8 cellular contexts compared by ENCODE assay signal in the genomic region with DNA sequence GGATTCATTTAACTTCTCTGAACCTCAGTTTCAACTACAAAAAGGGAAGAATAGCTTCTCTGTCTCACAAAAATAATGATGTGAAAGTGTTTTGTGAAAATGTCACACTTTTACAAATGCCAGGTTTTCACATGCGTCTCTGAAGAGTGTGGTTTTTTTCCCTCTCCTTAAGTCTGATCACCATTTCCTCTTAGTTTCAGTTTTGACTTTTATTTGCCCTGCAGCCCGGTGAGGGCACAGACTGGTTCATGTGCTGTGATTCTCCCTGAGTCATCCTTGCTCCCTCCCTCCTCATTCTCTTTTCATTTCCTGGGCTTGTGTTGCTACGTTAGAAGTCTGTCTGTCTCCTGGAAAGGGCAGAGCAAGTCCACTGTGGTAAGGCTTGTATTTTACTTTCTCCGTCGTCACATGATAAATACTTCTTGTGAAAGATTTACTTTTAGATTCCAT.
DNase-seq lines count a peak whose midpoint lies in the region; ATAC-seq, FAIRE-seq and TF ChIP-seq lines count a peak whose summit lies in the region.

No MANE protein-coding gene starts in this region.

- peak; percentile 79 for DNase-seq in AG04449 (ENCODE audit: low read depth, low spot score)
- peak; percentile 93 for DNase-seq in SIG-M5 treated with dmso at 0.1 percent for 504 hours (lab: John Stamatoyannopoulos, UW; ENCODE audit: unreplicated experiment)
- peak in 2 of 4 experiments; percentile 26 to 33 for DNase-seq in K562 (ENCODE audit: extremely low read depth in 1 of 4, low spot score in 3 of 4)
- DNase-seq in small intestine: peak; percentile 86
- DNase-seq in DMS114 treated with DMSO at 0.1 percent for 48 hours (lab: John Stamatoyannopoulos, UW; ENCODE audit: unreplicated experiment): no peak

- POLR2A ChIA-PET in AG04449 (lab: Yijun Ruan, JAX): no interaction called here
- POLR2A ChIA-PET in K562 (lab: Yijun Ruan, JAX): interaction anchor here (2.0 to 2.1 kb wide), 2 partner anchors 10 to 34 kb away, joined by 4 to 7 read pairs; no protein-coding TSS in a partner anchor

- intact Hi-C loops in K562 (cut with micrococcal nuclease): no loop called here

- FAIRE-seq in K562 (lab: Jason Lieb, UNC) (peak; percentile 74), small intestine (lab: Jason Lieb, UNC) (no peak)

- H3K9me3 ChIP-seq in K562 (replicated peaks; ENCODE audit: control insufficient read depth, insufficient read depth, low read depth, low read length) (no peaks in the 10 kb centered on the region), iPS-20b (ENCODE audit: insufficient read depth, low read depth, low read length) (no peaks in the 10 kb centered on the region), small intestine (ENCODE audit: control insufficient read depth, low read depth) (no peaks in the 10 kb centered on the region)

- no peaks in the 10 kb centered on the region for H3K9me1 ChIP-seq in K562 (ENCODE audit: control insufficient read depth, insufficient read depth, low read length)

- no peak for TF ChIP-seq CTCF in AG04449 (IDR thresholded peaks at IDR 0.05; ENCODE audit: insufficient read depth, low read length, missing control alignments)
- TF ChIP-seq CTCF in K562 (IDR thresholded peaks at IDR 0.05 in 2 of 3, conservative IDR thresholded peaks at IDR 0.05 in 1 of 3; ENCODE audit: insufficient read depth in 2 of 3, low read depth in 1 of 3, low read length in 3 of 3): no peak

- H3K27me3 ChIP-seq in K562 (ENCODE audit: control insufficient read depth in 2 of 2, insufficient read depth in 2 of 2, low read length in 2 of 2): no peaks in the 10 kb centered on the region
- H3K27me3 ChIP-seq in iPS-20b (ENCODE audit: insufficient read depth, low read length): no peaks in the 10 kb centered on the region
- H3K27me3 ChIP-seq in small intestine (ENCODE audit: control insufficient read depth in 2 of 2, insufficient read depth in 2 of 2, low read length in 2 of 2): no peaks in the 10 kb centered on the region

- no peaks in the 10 kb centered on the region for H3K79me2 ChIP-seq in K562 (ENCODE audit: control insufficient read depth, insufficient read depth, low read length)

- TF ChIP-seq POLR2A in K562 (conservative IDR thresholded peaks at IDR 0.05): no peak

- H3K27ac ChIP-seq in K562 (ENCODE audit: extremely low read depth, low read depth, low read length) (peak overlapping the region; percentile 35; the same call in 2 of the 3 replicates), iPS-20b (ENCODE audit: low read length) (no peak overlapping the region), small intestine (ENCODE audit: low read depth in 1 of 2, low read length in 1 of 2) (peak overlapping the region; percentile 48 to 52)

- TF ChIP-seq RAD21 in K562 (CRISPR knock-in tag; conservative IDR thresholded peaks at IDR 0.05 in 1 of 2, IDR thresholded peaks at IDR 0.05 in 1 of 2): no peak

- H2AFZ ChIP-seq in K562 (ENCODE audit: low read depth, low read length): no peak overlapping the region

- no peaks in the 10 kb centered on the region for H4K20me1 ChIP-seq in K562 (replicated peaks; ENCODE audit: control insufficient read depth, insufficient read depth, low read length)

- no peak for TF ChIP-seq EP300 in K562 (IDR thresholded peaks at IDR 0.05; ENCODE audit: low read length)

- H3K4me1 ChIP-seq in K562 (replicated peaks in 1 of 2; ENCODE audit: control insufficient read depth in 2 of 2, insufficient read depth in 2 of 2, low read length in 2 of 2): 0 out of 5 replicates have a peak, but pooled peaks cover 0 to 3% of the 10 kb centered on the region in 2 experiments
- H3K4me1 ChIP-seq in iPS-20b (ENCODE audit: insufficient read depth, low read length): peaks cover 4% of the 10 kb centered on the region; the same call in 1 of the 2 replicates
- peaks cover 0 to 3% of the 10 kb centered on the region in 2 donors for H3K4me1 ChIP-seq in small intestine (ENCODE audit: control insufficient read depth in 2 of 2, insufficient read depth in 1 of 2, low read depth in 1 of 2, low read length in 1 of 2)

- in situ Hi-C loops in K562 (cut with MboI): no loop called here

- H3K4me2 ChIP-seq in K562 (ENCODE audit: insufficient read depth, low read length): no peak overlapping the region

- no peak overlapping the region for H3K9ac ChIP-seq in K562 (ENCODE audit: insufficient read depth in 1 of 2, low read depth in 2 of 2, low read length in 2 of 2)
- H3K9ac ChIP-seq in iPS-20b (ENCODE audit: low read depth, low read length): peak overlapping the region; percentile 48; the same call in 1 of the 2 replicates

- peak overlapping the region; percentile 52 for H3K4me3 ChIP-seq in AG04449 (ENCODE audit: low read depth, low read length)
- no peak overlapping the region for H3K4me3 ChIP-seq in K562
- no peak overlapping the region for H3K4me3 ChIP-seq in iPS-20b (ENCODE audit: low read length)
- H3K4me3 ChIP-seq in small intestine (ENCODE audit: low read depth in 1 of 2, low read length in 2 of 2): no peak overlapping the region

- H3K36me3 ChIP-seq in K562 (ENCODE audit: control insufficient read depth, insufficient read depth, low read length): peaks cover 44% of the 10 kb centered on the region; the same call in 2 of the 3 replicates
- H3K36me3 ChIP-seq in iPS-20b (ENCODE audit: insufficient read depth, low read depth, low read length): peaks cover 17% of the 10 kb centered on the region; the same call in 1 of the 2 replicates
- peaks cover 0 to 5% of the 10 kb centered on the region in 2 donors for H3K36me3 ChIP-seq in small intestine (ENCODE audit: control insufficient read depth in 2 of 2, insufficient read depth in 2 of 2, low read length in 2 of 2)

- WGBS in K562 (ENCODE audit: insufficient coverage, low coverage, missing lambda C conversion rate): 40% methylated on average over 5 of the region's 5 CpGs
- WGBS in small intestine, 3 donors: 8 to 13% (median 9%) methylated on average over 5 of the region's 5 CpGs

- CTCF ChIA-PET in AG04449 (lab: Yijun Ruan, JAX): interaction anchor here (1.4 to 1.6 kb wide), 2 partner anchors 21 to 124 kb away, joined by 3 to 4 read pairs; no protein-coding TSS in a partner anchor
- CTCF ChIA-PET in K562 (lab: Yijun Ruan, JAX; ENCODE audit: low intra/inter-chr PET ratio): no interaction called here

- no TSS peak for BruUV-seq in K562 (replicated peaks; lab: Mats Ljungman, UMichigan)

- ATAC-seq in GM18873 (IDR thresholded peaks at IDR 0.05; ENCODE audit: low FRiP score, unreplicated experiment) (peak; percentile 64), HG03354 (IDR thresholded peaks at IDR 0.05; ENCODE audit: poor library complexity, severe bottlenecking, unreplicated experiment) (peak; percentile 83), K562 (peak; percentile 83)

TF ChIP-seq in K562, 482 proteins besides CTCF, POLR2A, EP300 and RAD21 (continues in another document):
- no peak for TF ChIP-seq MYBL2 (IDR thresholded peaks at IDR 0.05; ENCODE audit: low read depth)
- no peak for TF ChIP-seq MYBL2 (CRISPR knock-in tag; IDR thresholded peaks at IDR 0.05; ENCODE audit: borderline replicate concordance)
- peak; percentile 68 for TF ChIP-seq C11orf30 (IDR thresholded peaks at IDR 0.05; ENCODE audit: low read depth)
- 0 out of 2 replicates have a peak, but pooled peaks have one; percentile 18 for TF ChIP-seq MAFF (IDR thresholded peaks at IDR 0.05; ENCODE audit: low read length)
- peak; percentile 46 for TF ChIP-seq ZNF316 (IDR thresholded peaks at IDR 0.05)
- TF ChIP-seq SIRT6 (IDR thresholded peaks at IDR 0.05; ENCODE audit: low read depth, low read length): no peak
- TF ChIP-seq BACH1 (tag; IDR thresholded peaks at IDR 0.05): no peak
- TF ChIP-seq ZNF41 (CRISPR knock-in tag; conservative IDR thresholded peaks at IDR 0.05): 0 out of 2 replicates have a peak, but pooled peaks have one; percentile 17
- TF ChIP-seq ZNF444 (CRISPR knock-in tag; IDR thresholded peaks at IDR 0.05): no peak
- no peak for TF ChIP-seq MYNN (IDR thresholded peaks at IDR 0.05)
- no peak for TF ChIP-seq MYNN (CRISPR knock-in tag; IDR thresholded peaks at IDR 0.05)
- TF ChIP-seq JUND (IDR thresholded peaks at IDR 0.05; ENCODE audit: borderline replicate concordance, low read depth, low read length): no peak
- peak; percentile 28; the same call in 1 of the 3 replicates for TF ChIP-seq JUND (tag; IDR thresholded peaks at IDR 0.05; ENCODE audit: borderline replicate concordance, low read depth, low read length)
- TF ChIP-seq, protein P1, sequence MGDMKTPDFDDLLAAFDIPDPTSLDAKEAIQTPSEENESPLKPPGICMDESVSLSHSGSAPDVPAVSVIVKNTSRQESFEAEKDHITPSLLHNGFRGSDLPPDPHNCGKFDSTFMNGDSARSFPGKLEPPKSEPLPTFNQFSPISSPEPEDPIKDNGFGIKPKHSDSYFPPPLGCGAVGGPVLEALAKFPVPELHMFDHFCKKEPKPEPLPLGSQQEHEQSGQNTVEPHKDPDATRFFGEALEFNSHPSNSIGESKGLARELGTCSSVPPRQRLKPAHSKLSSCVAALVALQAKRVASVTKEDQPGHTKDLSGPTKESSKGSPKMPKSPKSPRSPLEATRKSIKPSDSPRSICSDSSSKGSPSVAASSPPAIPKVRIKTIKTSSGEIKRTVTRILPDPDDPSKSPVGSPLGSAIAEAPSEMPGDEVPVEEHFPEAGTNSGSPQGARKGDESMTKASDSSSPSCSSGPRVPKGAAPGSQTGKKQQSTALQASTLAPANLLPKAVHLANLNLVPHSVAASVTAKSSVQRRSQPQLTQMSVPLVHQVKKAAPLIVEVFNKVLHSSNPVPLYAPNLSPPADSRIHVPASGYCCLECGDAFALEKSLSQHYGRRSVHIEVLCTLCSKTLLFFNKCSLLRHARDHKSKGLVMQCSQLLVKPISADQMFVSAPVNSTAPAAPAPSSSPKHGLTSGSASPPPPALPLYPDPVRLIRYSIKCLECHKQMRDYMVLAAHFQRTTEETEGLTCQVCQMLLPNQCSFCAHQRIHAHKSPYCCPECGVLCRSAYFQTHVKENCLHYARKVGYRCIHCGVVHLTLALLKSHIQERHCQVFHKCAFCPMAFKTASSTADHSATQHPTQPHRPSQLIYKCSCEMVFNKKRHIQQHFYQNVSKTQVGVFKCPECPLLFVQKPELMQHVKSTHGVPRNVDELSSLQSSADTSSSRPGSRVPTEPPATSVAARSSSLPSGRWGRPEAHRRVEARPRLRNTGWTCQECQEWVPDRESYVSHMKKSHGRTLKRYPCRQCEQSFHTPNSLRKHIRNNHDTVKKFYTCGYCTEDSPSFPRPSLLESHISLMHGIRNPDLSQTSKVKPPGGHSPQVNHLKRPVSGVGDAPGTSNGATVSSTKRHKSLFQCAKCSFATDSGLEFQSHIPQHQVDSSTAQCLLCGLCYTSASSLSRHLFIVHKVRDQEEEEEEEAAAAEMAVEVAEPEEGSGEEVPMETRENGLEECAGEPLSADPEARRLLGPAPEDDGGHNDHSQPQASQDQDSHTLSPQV (IDR thresholded peaks at IDR 0.05): 0 out of 2 replicates have a peak, but pooled peaks have one; percentile 29
- no peak for TF ChIP-seq ZNF586 (CRISPR knock-in tag; conservative IDR thresholded peaks at IDR 0.05)
- TF ChIP-seq CHD1 (IDR thresholded peaks at IDR 0.05; ENCODE audit: low read length): no peak
- TF ChIP-seq NFE2 (IDR thresholded peaks at IDR 0.05; ENCODE audit: low read depth): peak; percentile 79
